In the genomic region with DNA sequence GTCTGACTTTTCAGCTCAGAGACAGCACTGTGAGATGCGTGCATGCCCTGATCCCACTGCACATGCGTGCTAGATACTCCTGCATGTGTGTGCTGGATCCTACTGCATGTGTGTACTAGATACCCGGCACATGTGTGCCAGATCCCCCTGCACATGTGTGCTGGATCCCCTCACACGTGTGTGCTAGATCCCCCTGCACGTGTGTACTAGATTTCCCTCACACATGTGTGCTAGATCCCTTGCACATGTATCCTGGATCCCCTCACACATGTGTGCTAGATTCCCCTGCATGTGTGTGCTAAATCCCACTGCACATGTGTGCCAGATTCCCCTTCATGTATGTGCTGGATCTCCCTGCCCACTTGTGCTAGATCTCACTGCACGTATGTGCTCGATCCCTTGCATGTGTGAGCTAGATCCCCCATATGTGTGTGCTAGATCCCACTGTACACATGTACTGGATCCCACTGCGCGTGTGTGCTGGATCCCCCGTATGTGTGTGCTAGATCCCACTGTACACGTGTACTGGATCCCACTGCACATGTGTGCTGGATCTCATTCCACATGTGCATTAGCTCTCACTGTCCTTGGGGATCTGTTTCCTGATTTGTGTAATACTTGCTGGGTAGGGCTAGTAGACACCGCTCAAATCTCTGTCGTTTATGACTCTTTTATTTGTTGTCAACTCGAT, we compare ENCODE assay signal across 1 cellular context.
TF ChIP-seq lines count a peak whose summit lies in the region.

No MANE protein-coding gene starts in this region.

TF ChIP-seq in IMR-90, 13 proteins besides CTCF, POLR2A, EP300 and RAD21:
- TF ChIP-seq MXI1 (IDR thresholded peaks at IDR 0.05; ENCODE audit: borderline replicate concordance, low read depth, low read length), result no peak
- TF ChIP-seq RFX5 (IDR thresholded peaks at IDR 0.05; ENCODE audit: low read depth, low read length), result no peak
